In genomic region chr11:60957188-60957587, GRCh38 we compare ENCODE assay signal across 21 cellular contexts. TPM values are rescaled to one million over a fixed set of nuclear protein-coding genes. Genes with fewer than 3 reads are reported as not detected.
DNase-seq lines count a peak whose midpoint lies in the region; ATAC-seq and TF ChIP-seq lines count a peak whose summit lies in the region.
"Had no signal": no experiment of that assay in that cellular context is flagged by ENCODE, and none has a peak within 500 bp of the region (broad histone marks: within the 10 kb centered on the region; RNA-seq: fewer than 3 reads in every experiment).

No MANE protein-coding gene starts in this region.

- no peaks in the 10 kb centered on the region for H3K36me3 Mint-ChIP-seq in stimulated activated memory B cell treated with anti-CD40 and anti-IgM and Interleukin-4, amounts not matched to agents 10 μg/mL and 1 μg/mL and 100 μg/mL, for 72 hours
- no peaks in the 10 kb centered on the region for H3K36me3 Mint-ChIP-seq in activated CD4-positive, alpha-beta memory T cell treated with anti-CD3 and anti-CD28 coated beads, Interleukin-2, amount 10 ng/mL, durations not matched to agents 7 days and 5 days (ENCODE audit: low read depth)
- peaks cover 4% of the 10 kb centered on the region for H3K36me3 Mint-ChIP-seq in type B pancreatic cell
- H3K36me3 Mint-ChIP-seq: CD4-positive, CD25-positive, alpha-beta regulatory T cell had no signal

- H3K27me3 ChIP-seq in brain microvascular endothelial cell (replicated peaks): peaks cover 6% of the 10 kb centered on the region
- H3K27me3 ChIP-seq: Peyer's patch, tibial artery had no signal

- peak overlapping the region; percentile 60 for H3K27ac Mint-ChIP-seq in stimulated activated memory B cell treated with anti-CD40 and anti-IgM and Interleukin-4, amounts not matched to agents 10 μg/mL and 1 μg/mL and 100 μg/mL, for 72 hours
- H3K27ac Mint-ChIP-seq in activated CD4-positive, alpha-beta memory T cell treated with anti-CD3 and anti-CD28 coated beads, Interleukin-2, amount 10 ng/mL, durations not matched to agents 7 days and 5 days: no peak overlapping the region
- no peak overlapping the region for H3K27ac Mint-ChIP-seq in type B pancreatic cell
- H3K27ac Mint-ChIP-seq: activated naive CD4-positive, alpha-beta T cell treated with anti-CD3 and anti-CD28 coated beads for 36 hours; CD4-positive, CD25-positive, alpha-beta regulatory T cell; stimulated activated naive CD8-positive, alpha-beta T cell treated with anti-CD3 and anti-CD28 coated beads, Interleukin-15, amount 100 ng/mL, for 72 hours had no signal

- no peak overlapping the region for H3K27ac ChIP-seq in brain microvascular endothelial cell
- H3K27ac ChIP-seq: Peyer's patch, SJSA1, tibial artery had no signal

- DNase-seq in HPDE6-E6E7 (ENCODE audit: extremely low spot score) (peak; percentile 48), brain microvascular endothelial cell (peak; percentile 39), fibroblast of peridontal ligament (ENCODE audit: extremely low read depth) (peak; percentile 47), type B pancreatic cell (ENCODE audit: extremely low spot score, unreplicated experiment) (no peak)
- no peak for DNase-seq in activated CD4-positive, alpha-beta memory T cell treated with anti-CD3 and anti-CD28 coated beads, Interleukin-2, amount 10 ng/mL, durations not matched to agents 7 days and 5 days
- DNase-seq: activated CD4-positive, alpha-beta T cell treated with anti-CD3 and anti-CD28 coated beads for 1 hour; activated naive CD4-positive, alpha-beta T cell treated with anti-CD3 and anti-CD28 coated beads for 36 hours; CD4-positive, CD25-positive, alpha-beta regulatory T cell; Kasumi-1; NCI-H1092; NCI-H187 treated with DMSO at 0.1 percent for 48 hours; NCI-H526; stimulated activated naive CD8-positive, alpha-beta T cell treated with anti-CD3 and anti-CD28 coated beads, Interleukin-15, amount 100 ng/mL, for 72 hours; T-helper 1 cell; tibial artery had no signal

- H3K4me3 ChIP-seq in brain microvascular endothelial cell (ENCODE audit: low read depth, low read length): no peak overlapping the region
- H3K4me3 ChIP-seq: Peyer's patch, SJSA1, tibial artery had no signal

- H3K4me3 Mint-ChIP-seq in stimulated activated memory B cell treated with anti-CD40 and anti-IgM and Interleukin-4, amounts not matched to agents 10 μg/mL and 1 μg/mL and 100 μg/mL, for 72 hours: no peak overlapping the region
- no peak overlapping the region for H3K4me3 Mint-ChIP-seq in activated CD4-positive, alpha-beta memory T cell treated with anti-CD3 and anti-CD28 coated beads, Interleukin-2, amount 10 ng/mL, durations not matched to agents 7 days and 5 days
- no peak overlapping the region for H3K4me3 Mint-ChIP-seq in type B pancreatic cell
- H3K4me3 Mint-ChIP-seq: activated naive CD4-positive, alpha-beta T cell treated with anti-CD3 and anti-CD28 coated beads for 36 hours; CD4-positive, CD25-positive, alpha-beta regulatory T cell; central memory CD8-positive, alpha-beta T cell; stimulated activated naive CD8-positive, alpha-beta T cell treated with anti-CD3 and anti-CD28 coated beads, Interleukin-15, amount 100 ng/mL, for 72 hours had no signal

- no peaks in the 10 kb centered on the region for H3K27me3 Mint-ChIP-seq in stimulated activated memory B cell treated with anti-CD40 and anti-IgM and Interleukin-4, amounts not matched to agents 10 μg/mL and 1 μg/mL and 100 μg/mL, for 72 hours
- peaks cover 37% of the 10 kb centered on the region for H3K27me3 Mint-ChIP-seq in activated CD4-positive, alpha-beta memory T cell treated with anti-CD3 and anti-CD28 coated beads, Interleukin-2, amount 10 ng/mL, durations not matched to agents 7 days and 5 days
- peaks cover 16% of the 10 kb centered on the region for H3K27me3 Mint-ChIP-seq in type B pancreatic cell

- CTCF ChIA-PET in activated CD4-positive, alpha-beta memory T cell treated with anti-CD3 and anti-CD28 coated beads, Interleukin-2, amount 10 ng/mL, durations not matched to agents 7 days and 5 days (lab: Charles Lee): interaction anchor here (1.2 kb wide), 1 partner anchor 12 kb away, joined by 3 read pairs; no protein-coding TSS in a partner anchor

- no peak for ATAC-seq in stimulated activated memory B cell treated with anti-CD40 and anti-IgM and Interleukin-4, amounts not matched to agents 10 μg/mL and 1 μg/mL and 100 μg/mL, for 72 hours
- ATAC-seq in HG03097 (IDR thresholded peaks at IDR 0.05; ENCODE audit: low FRiP score, unreplicated experiment): no peak
- ATAC-seq: HepG2; stimulated activated naive CD8-positive, alpha-beta T cell treated with anti-CD3 and anti-CD28 coated beads, Interleukin-15, amount 100 ng/mL, for 72 hours had no signal

- no peak for TF ChIP-seq CTCF in brain microvascular endothelial cell (IDR thresholded peaks at IDR 0.05; ENCODE audit: low read depth, low read length, missing control alignments)
- TF ChIP-seq CTCF in type B pancreatic cell (conservative IDR thresholded peaks at IDR 0.05): no peak

- in situ Hi-C loops in brain microvascular endothelial cell (cut with HindIII; ENCODE audit: low pct_ligation_motif_present, low sequenced_read_pairs): no loop called here

- peaks cover 25% of the 10 kb centered on the region for H3K4me1 Mint-ChIP-seq in stimulated activated memory B cell treated with anti-CD40 and anti-IgM and Interleukin-4, amounts not matched to agents 10 μg/mL and 1 μg/mL and 100 μg/mL, for 72 hours
- H3K4me1 Mint-ChIP-seq in activated CD4-positive, alpha-beta memory T cell treated with anti-CD3 and anti-CD28 coated beads, Interleukin-2, amount 10 ng/mL, durations not matched to agents 7 days and 5 days: peaks cover 8% of the 10 kb centered on the region
- H3K4me1 Mint-ChIP-seq in type B pancreatic cell (ENCODE audit: unreplicated experiment): peaks cover 11% of the 10 kb centered on the region

- H3K9me3 Mint-ChIP-seq in stimulated activated memory B cell treated with anti-CD40 and anti-IgM and Interleukin-4, amounts not matched to agents 10 μg/mL and 1 μg/mL and 100 μg/mL, for 72 hours: no peaks in the 10 kb centered on the region
- H3K9me3 Mint-ChIP-seq in activated CD4-positive, alpha-beta memory T cell treated with anti-CD3 and anti-CD28 coated beads, Interleukin-2, amount 10 ng/mL, durations not matched to agents 7 days and 5 days: no peaks in the 10 kb centered on the region
- no peaks in the 10 kb centered on the region for H3K9me3 Mint-ChIP-seq in type B pancreatic cell
- H3K9me3 Mint-ChIP-seq: activated naive CD4-positive, alpha-beta T cell treated with anti-CD3 and anti-CD28 coated beads for 36 hours; central memory CD8-positive, alpha-beta T cell; stimulated activated naive CD8-positive, alpha-beta T cell treated with anti-CD3 and anti-CD28 coated beads, Interleukin-15, amount 100 ng/mL, for 72 hours had no signal

- POLR2A ChIA-PET in activated CD4-positive, alpha-beta memory T cell treated with anti-CD3 and anti-CD28 coated beads, Interleukin-2, amount 10 ng/mL, durations not matched to agents 7 days and 5 days (lab: Charles Lee): no interaction called here

- H3K36me3 ChIP-seq in brain microvascular endothelial cell (replicated peaks): no peaks in the 10 kb centered on the region
- H3K36me3 ChIP-seq: Peyer's patch, SJSA1, tibial artery had no signal

RNA-seq across cellular contexts. Expression of gene SLC15A3, which starts 5.2 kb away (rescaled TPM):
- total RNA-seq in activated CD4-positive, alpha-beta memory T cell treated with anti-CD3 and anti-CD28 coated beads, Interleukin-2, amount 10 ng/mL, durations not matched to agents 7 days and 5 days: 1 to 10 TPM in 1 of 2 experiments, under 1 TPM in 1; 0.28 to 1.0 TPM
- 2.3 and 3.5 TPM in 2 replicates for total RNA-seq in type B pancreatic cell (ENCODE audit: low replicate concordance)

RNA-seq across cellular contexts. Expression of gene CD6, which starts 14.3 kb away (rescaled TPM):
- 100 to 1,000 TPM; 293 to 299 TPM for total RNA-seq in activated CD4-positive, alpha-beta memory T cell treated with anti-CD3 and anti-CD28 coated beads, Interleukin-2, amount 10 ng/mL, durations not matched to agents 7 days and 5 days
- total RNA-seq in type B pancreatic cell (ENCODE audit: low replicate concordance): 0.70 and 1.1 TPM in 2 replicates
- total RNA-seq: HepG2 had no signal

RNA-seq across cellular contexts. Expression of gene TMEM132A, which starts 32.9 kb away (rescaled TPM):
- total RNA-seq in activated CD4-positive, alpha-beta memory T cell treated with anti-CD3 and anti-CD28 coated beads, Interleukin-2, amount 10 ng/mL, durations not matched to agents 7 days and 5 days: under 1 TPM in 1 of 2 experiments, not detected in 1; 0.30 TPM
- 162 and 218 TPM in 2 replicates for total RNA-seq in type B pancreatic cell (ENCODE audit: low replicate concordance)
- total RNA-seq: CD4-positive, CD25-positive, alpha-beta regulatory T cell had no signal

RNA-seq across cellular contexts. Expression of gene TMEM109, which starts 43.2 kb away (rescaled TPM):
- total RNA-seq in activated CD4-positive, alpha-beta memory T cell treated with anti-CD3 and anti-CD28 coated beads, Interleukin-2, amount 10 ng/mL, durations not matched to agents 7 days and 5 days: 100 to 1,000 TPM; 101 to 110 TPM
- 83.0 and 97.5 TPM in 2 replicates for total RNA-seq in type B pancreatic cell (ENCODE audit: low replicate concordance)

RNA-seq across cellular contexts. Expression of gene PRPF19, which starts 50.8 kb away (rescaled TPM):
- 100 to 1,000 TPM in 1 of 2 experiments, 10 to 100 TPM in 1; 99.2 to 103 TPM for total RNA-seq in activated CD4-positive, alpha-beta memory T cell treated with anti-CD3 and anti-CD28 coated beads, Interleukin-2, amount 10 ng/mL, durations not matched to agents 7 days and 5 days
- 105 and 120 TPM in 2 replicates for total RNA-seq in type B pancreatic cell (ENCODE audit: low replicate concordance)

Comparison
In these comparisons a context has a peak if more than half of its experiments do, and no peak if none do; other contexts are left out.
1. DNase-seq: peak in HPDE6-E6E7 (single experiment), brain microvascular endothelial cell (single experiment) and fibroblast of peridontal ligament (single experiment); none in activated CD4-positive, alpha-beta memory T cell treated with anti-CD3 and anti-CD28 coated beads, Interleukin-2, amount 10 ng/mL, durations not matched to agents 7 days and 5 days (single experiment) and type B pancreatic cell (single experiment).
2. RNA of gene CD6, which starts 14.3 kb away (total RNA-seq): 293 to 299 TPM in activated CD4-positive, alpha-beta memory T cell treated with anti-CD3 and anti-CD28 coated beads, Interleukin-2, amount 10 ng/mL, durations not matched to agents 7 days and 5 days; 0.70 to 1.1 TPM in type B pancreatic cell; every median in the first group is over 100 times any median in the second.
3. RNA of gene TMEM132A, which starts 32.9 kb away (total RNA-seq): 162 to 218 TPM in type B pancreatic cell; 0.30 TPM in activated CD4-positive, alpha-beta memory T cell treated with anti-CD3 and anti-CD28 coated beads, Interleukin-2, amount 10 ng/mL, durations not matched to agents 7 days and 5 days; every median in the first group is over 100 times any median in the second.